9 cellular contexts compared by ENCODE assay signal in genomic region chr11:13316528-13316961, GRCh38. TPM values are rescaled to one million over a fixed set of nuclear protein-coding genes. Genes with fewer than 3 reads are reported as not detected.
DNase-seq lines count a peak whose midpoint lies in the region; ATAC-seq and TF ChIP-seq lines count a peak whose summit lies in the region.
"Had no signal": no experiment of that assay in that cellular context is flagged by ENCODE, and none has a peak within 500 bp of the region (broad histone marks: within the 10 kb centered on the region; RNA-seq: fewer than 3 reads in every experiment).

No MANE protein-coding gene starts in this region.

- intact Hi-C loops in colonic mucosa (cut with DNase I): no loop called here

- no peak overlapping the region for H3K4me3 ChIP-seq in colonic mucosa
- H3K4me3 ChIP-seq: SK-N-MC had no signal

- H3K9me3 ChIP-seq in colonic mucosa: no peaks in the 10 kb centered on the region

- no peak overlapping the region for H3K27ac ChIP-seq in colonic mucosa
- H3K27ac ChIP-seq: SK-N-MC had no signal

- H3K27me3 ChIP-seq in colonic mucosa: no peaks in the 10 kb centered on the region

- no peaks in the 10 kb centered on the region for H3K4me1 ChIP-seq in colonic mucosa

- DNase-seq in HK-2 (ENCODE audit: unreplicated experiment) (peak; percentile 23), dermis blood vessel endothelial cell (peak; percentile 32), colonic mucosa (no peak), NCI-H2227 (lab: John Stamatoyannopoulos, UW; ENCODE audit: unreplicated experiment) (no peak), NK-92 (lab: John Stamatoyannopoulos, UW; ENCODE audit: unreplicated experiment) (no peak)
- DNase-seq in stimulated activated naive CD8-positive, alpha-beta T cell treated with anti-CD3 and anti-CD28 coated beads, Interleukin-15, Interleukin-2, amounts not matched to agents 100 U/mL and 50 U/mL, for 24 hours: no peak
- DNase-seq: occipital lobe had no signal

- ATAC-seq in GM19025 (IDR thresholded peaks at IDR 0.05; ENCODE audit: low read depth, unreplicated experiment): peak; percentile 68
- peak; percentile 48 for ATAC-seq in stimulated activated naive CD8-positive, alpha-beta T cell treated with anti-CD3 and anti-CD28 coated beads, Interleukin-15, Interleukin-2, amounts not matched to agents 100 U/mL and 50 U/mL, for 24 hours

- H3K9ac ChIP-seq in colonic mucosa (ENCODE audit: low read depth in 2 of 2, low read length in 2 of 2): no peak overlapping the region

- no peaks in the 10 kb centered on the region for H3K36me3 ChIP-seq in colonic mucosa

- TF ChIP-seq CTCF in colonic mucosa (IDR thresholded peaks at IDR 0.05): no peak

RNA-seq across cellular contexts. Expression of gene BMAL1, which starts 39.0 kb away (rescaled TPM):
- total RNA-seq in dermis blood vessel endothelial cell (11.6 and 13.3 TPM in 2 replicates), colonic mucosa (10 to 100 TPM in 1 of 2 donors, 1 to 10 TPM in 1; 10.0 to 14.6 TPM)

Comparison
In these comparisons a context has a peak if more than half of its experiments do, and no peak if none do; other contexts are left out.
1. DNase-seq: peak in HK-2 (single experiment) and dermis blood vessel endothelial cell (single experiment); none in stimulated activated naive CD8-positive, alpha-beta T cell treated with anti-CD3 and anti-CD28 coated beads, Interleukin-15, Interleukin-2, amounts not matched to agents 100 U/mL and 50 U/mL, for 24 hours (single experiment), colonic mucosa (single experiment), NCI-H2227 (single experiment) and NK-92 (single experiment).